In the genomic region with DNA sequence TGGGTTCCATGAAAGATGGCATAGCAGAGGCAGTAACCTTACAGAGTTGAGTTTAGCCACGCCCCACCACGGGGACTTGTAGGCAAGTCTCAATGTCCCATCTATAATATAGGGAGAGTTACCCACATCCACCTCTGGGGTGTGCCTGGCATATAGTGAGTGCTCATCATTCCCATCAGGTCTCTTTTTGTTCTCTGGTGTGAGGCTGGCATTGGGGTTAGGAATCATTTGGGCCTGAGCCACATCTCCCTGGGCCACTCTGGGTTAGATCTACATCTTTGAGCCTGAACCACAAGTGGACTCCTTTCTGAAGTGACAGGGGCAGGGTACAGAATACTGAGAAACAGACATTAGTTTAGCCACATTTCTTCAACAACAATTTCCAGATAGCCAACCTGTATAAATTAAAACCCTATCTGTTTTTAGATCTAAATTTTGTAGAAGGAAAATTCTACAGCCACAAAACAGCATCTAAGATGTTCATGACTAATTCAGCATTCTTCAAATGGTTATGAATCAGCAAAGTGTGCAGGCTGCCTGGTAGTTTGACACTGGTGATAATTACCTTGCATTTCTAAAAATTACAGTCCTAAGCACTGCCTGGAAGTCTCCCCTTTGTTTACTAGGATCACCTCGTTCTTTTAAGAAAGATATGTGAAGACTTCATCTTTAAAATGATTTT, we compare ENCODE assay signal across 1 cellular context.
TF ChIP-seq lines count a peak whose summit lies in the region.

No MANE protein-coding gene starts in this region.

TF ChIP-seq in WTC11, 78 proteins besides CTCF, POLR2A, EP300 and RAD21 (continued from another document):
- TF ChIP-seq, protein P1, sequence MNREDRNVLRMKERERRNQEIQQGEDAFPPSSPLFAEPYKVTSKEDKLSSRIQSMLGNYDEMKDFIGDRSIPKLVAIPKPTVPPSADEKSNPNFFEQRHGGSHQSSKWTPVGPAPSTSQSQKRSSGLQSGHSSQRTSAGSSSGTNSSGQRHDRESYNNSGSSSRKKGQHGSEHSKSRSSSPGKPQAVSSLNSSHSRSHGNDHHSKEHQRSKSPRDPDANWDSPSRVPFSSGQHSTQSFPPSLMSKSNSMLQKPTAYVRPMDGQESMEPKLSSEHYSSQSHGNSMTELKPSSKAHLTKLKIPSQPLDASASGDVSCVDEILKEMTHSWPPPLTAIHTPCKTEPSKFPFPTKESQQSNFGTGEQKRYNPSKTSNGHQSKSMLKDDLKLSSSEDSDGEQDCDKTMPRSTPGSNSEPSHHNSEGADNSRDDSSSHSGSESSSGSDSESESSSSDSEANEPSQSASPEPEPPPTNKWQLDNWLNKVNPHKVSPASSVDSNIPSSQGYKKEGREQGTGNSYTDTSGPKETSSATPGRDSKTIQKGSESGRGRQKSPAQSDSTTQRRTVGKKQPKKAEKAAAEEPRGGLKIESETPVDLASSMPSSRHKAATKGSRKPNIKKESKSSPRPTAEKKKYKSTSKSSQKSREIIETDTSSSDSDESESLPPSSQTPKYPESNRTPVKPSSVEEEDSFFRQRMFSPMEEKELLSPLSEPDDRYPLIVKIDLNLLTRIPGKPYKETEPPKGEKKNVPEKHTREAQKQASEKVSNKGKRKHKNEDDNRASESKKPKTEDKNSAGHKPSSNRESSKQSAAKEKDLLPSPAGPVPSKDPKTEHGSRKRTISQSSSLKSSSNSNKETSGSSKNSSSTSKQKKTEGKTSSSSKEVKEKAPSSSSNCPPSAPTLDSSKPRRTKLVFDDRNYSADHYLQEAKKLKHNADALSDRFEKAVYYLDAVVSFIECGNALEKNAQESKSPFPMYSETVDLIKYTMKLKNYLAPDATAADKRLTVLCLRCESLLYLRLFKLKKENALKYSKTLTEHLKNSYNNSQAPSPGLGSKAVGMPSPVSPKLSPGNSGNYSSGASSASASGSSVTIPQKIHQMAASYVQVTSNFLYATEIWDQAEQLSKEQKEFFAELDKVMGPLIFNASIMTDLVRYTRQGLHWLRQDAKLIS (CRISPR knock-in tag; IDR thresholded peaks at IDR 0.05; ENCODE audit: borderline replicate concordance): no peak
- TF ChIP-seq ZNF671 (CRISPR knock-in tag; IDR thresholded peaks at IDR 0.05) (no peak), SMAD3 (CRISPR knock-in tag; IDR thresholded peaks at IDR 0.05; ENCODE audit: borderline replicate concordance) (no peak), ZNF416 (CRISPR knock-in tag; IDR thresholded peaks at IDR 0.05) (no peak), JUN (CRISPR knock-in tag; IDR thresholded peaks at IDR 0.05) (no peak), ESRRA (CRISPR knock-in tag; IDR thresholded peaks at IDR 0.05; ENCODE audit: borderline replicate concordance) (no peak), HMGA2 (CRISPR knock-in tag; IDR thresholded peaks at IDR 0.05) (no peak), MYBL2 (CRISPR knock-in tag; IDR thresholded peaks at IDR 0.05) (no peak), SP1 (CRISPR knock-in tag; conservative IDR thresholded peaks at IDR 0.05) (no peak)
- TF ChIP-seq, protein P2, sequence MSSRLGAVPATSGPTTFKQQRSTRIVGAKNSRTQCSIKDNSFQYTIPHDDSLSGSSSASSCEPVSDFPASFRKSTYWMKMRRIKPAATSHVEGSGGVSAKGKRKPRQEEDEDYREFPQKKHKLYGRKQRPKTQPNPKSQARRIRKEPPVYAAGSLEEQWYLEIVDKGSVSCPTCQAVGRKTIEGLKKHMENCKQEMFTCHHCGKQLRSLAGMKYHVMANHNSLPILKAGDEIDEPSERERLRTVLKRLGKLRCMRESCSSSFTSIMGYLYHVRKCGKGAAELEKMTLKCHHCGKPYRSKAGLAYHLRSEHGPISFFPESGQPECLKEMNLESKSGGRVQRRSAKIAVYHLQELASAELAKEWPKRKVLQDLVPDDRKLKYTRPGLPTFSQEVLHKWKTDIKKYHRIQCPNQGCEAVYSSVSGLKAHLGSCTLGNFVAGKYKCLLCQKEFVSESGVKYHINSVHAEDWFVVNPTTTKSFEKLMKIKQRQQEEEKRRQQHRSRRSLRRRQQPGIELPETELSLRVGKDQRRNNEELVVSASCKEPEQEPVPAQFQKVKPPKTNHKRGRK (CRISPR knock-in tag; IDR thresholded peaks at IDR 0.05; ENCODE audit: borderline replicate concordance): no peak
- TF ChIP-seq, protein P3, sequence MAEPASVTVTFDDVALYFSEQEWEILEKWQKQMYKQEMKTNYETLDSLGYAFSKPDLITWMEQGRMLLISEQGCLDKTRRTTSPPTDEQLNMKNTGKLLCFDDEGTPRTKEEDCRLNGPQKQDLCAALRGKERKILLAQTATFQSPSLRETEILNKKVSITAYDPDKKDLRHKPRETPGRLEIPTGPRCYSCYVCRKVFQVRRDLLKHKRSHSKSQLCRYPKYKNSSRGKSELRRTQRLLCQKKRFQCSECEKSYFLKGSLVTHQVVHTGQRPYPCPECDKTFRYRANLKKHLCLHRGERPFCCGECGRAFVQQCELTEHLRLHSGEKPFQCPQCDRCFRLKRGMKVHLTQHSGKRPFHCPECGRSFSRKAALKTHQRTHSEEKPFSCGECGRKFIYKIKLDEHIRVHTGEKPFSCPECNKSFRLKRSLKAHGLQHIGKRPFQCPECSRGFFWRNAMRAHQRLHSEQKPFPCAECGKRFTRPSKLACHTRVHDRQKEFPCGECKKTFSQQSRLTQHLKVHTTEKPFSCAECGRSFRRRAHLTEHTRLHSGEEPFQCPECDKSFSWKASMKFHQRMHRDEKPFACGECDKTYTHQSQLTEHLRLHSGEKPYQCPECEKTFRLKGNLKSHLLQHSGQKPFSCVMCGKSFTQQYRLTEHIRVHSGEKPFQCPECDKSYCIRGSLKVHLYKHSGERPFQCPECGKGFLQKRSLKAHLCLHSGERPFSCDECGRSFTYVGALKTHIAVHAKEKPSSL (CRISPR knock-in tag; conservative IDR thresholded peaks at IDR 0.05): no peak
- TF ChIP-seq, protein P4, sequence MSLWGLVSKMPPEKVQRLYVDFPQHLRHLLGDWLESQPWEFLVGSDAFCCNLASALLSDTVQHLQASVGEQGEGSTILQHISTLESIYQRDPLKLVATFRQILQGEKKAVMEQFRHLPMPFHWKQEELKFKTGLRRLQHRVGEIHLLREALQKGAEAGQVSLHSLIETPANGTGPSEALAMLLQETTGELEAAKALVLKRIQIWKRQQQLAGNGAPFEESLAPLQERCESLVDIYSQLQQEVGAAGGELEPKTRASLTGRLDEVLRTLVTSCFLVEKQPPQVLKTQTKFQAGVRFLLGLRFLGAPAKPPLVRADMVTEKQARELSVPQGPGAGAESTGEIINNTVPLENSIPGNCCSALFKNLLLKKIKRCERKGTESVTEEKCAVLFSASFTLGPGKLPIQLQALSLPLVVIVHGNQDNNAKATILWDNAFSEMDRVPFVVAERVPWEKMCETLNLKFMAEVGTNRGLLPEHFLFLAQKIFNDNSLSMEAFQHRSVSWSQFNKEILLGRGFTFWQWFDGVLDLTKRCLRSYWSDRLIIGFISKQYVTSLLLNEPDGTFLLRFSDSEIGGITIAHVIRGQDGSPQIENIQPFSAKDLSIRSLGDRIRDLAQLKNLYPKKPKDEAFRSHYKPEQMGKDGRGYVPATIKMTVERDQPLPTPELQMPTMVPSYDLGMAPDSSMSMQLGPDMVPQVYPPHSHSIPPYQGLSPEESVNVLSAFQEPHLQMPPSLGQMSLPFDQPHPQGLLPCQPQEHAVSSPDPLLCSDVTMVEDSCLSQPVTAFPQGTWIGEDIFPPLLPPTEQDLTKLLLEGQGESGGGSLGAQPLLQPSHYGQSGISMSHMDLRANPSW (CRISPR knock-in tag; conservative IDR thresholded peaks at IDR 0.05; ENCODE audit: low read depth): no peak
- TF ChIP-seq, protein P5, sequence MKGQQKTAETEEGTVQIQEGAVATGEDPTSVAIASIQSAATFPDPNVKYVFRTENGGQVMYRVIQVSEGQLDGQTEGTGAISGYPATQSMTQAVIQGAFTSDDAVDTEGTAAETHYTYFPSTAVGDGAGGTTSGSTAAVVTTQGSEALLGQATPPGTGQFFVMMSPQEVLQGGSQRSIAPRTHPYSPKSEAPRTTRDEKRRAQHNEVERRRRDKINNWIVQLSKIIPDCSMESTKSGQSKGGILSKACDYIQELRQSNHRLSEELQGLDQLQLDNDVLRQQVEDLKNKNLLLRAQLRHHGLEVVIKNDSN (CRISPR knock-in tag; IDR thresholded peaks at IDR 0.05): no peak
- TF ChIP-seq, protein P6, sequence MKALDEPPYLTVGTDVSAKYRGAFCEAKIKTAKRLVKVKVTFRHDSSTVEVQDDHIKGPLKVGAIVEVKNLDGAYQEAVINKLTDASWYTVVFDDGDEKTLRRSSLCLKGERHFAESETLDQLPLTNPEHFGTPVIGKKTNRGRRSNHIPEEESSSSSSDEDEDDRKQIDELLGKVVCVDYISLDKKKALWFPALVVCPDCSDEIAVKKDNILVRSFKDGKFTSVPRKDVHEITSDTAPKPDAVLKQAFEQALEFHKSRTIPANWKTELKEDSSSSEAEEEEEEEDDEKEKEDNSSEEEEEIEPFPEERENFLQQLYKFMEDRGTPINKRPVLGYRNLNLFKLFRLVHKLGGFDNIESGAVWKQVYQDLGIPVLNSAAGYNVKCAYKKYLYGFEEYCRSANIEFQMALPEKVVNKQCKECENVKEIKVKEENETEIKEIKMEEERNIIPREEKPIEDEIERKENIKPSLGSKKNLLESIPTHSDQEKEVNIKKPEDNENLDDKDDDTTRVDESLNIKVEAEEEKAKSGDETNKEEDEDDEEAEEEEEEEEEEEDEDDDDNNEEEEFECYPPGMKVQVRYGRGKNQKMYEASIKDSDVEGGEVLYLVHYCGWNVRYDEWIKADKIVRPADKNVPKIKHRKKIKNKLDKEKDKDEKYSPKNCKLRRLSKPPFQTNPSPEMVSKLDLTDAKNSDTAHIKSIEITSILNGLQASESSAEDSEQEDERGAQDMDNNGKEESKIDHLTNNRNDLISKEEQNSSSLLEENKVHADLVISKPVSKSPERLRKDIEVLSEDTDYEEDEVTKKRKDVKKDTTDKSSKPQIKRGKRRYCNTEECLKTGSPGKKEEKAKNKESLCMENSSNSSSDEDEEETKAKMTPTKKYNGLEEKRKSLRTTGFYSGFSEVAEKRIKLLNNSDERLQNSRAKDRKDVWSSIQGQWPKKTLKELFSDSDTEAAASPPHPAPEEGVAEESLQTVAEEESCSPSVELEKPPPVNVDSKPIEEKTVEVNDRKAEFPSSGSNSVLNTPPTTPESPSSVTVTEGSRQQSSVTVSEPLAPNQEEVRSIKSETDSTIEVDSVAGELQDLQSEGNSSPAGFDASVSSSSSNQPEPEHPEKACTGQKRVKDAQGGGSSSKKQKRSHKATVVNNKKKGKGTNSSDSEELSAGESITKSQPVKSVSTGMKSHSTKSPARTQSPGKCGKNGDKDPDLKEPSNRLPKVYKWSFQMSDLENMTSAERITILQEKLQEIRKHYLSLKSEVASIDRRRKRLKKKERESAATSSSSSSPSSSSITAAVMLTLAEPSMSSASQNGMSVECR (CRISPR knock-in tag; IDR thresholded peaks at IDR 0.05; ENCODE audit: borderline replicate concordance): no peak
